In the genomic region with DNA sequence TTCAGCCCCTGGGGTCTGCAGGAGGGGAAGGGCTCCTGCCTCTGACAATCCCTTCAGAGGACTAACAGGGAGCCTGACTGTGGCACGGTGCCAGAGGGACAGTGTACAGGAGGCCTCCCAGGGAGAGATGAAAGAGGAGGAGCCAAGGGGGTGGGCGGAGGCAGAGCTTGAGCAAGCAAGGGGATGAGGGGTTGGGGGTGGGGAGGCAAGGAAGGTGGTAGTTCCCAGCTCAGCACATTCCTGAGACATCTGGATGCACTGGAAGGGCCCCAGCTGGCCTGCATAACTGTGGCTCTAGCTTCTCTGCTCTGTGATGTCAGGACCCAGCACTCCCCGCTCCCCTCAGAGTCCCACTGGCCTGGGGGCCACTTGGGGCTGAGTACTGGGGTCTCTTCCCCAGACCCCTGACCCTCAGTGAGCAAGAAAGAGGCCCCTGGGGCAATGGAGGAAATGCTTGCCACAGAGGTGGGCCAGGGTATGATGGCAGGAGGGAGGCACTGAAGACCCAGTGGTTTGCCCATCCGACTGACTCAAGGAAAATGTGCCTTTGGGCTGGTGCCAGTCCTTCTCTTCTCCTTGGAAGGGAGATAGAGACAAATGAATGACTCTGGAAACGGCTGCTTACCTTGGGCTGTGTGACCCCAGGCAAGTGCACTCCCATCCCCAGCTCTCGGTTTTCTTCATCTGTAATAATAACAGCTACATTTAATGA, we compare ENCODE assay signal across 9 cellular contexts. TPM values are rescaled to one million over a fixed set of nuclear protein-coding genes. Genes with fewer than 3 reads are reported as not detected.
DNase-seq lines count a peak whose midpoint lies in the region; ATAC-seq and TF ChIP-seq lines count a peak whose summit lies in the region.
"Had no signal": no experiment of that assay in that cellular context is flagged by ENCODE, and none has a peak within 500 bp of the region (broad histone marks: within the 10 kb centered on the region; RNA-seq: fewer than 3 reads in every experiment).

No MANE protein-coding gene starts in this region.

- DNase-seq in NCI-H1105 treated with DMSO at 0.1 percent for 48 hours (lab: John Stamatoyannopoulos, UW) (peak; percentile 3), NCI-H1105 (lab: John Stamatoyannopoulos, UW) (no peak), WERI-Rb-1 (peak; percentile 56), thyroid gland (peak; percentile 85), MV-4-11 (lab: John Stamatoyannopoulos, UW) (no peak), SKM-1 (lab: John Stamatoyannopoulos, UW; ENCODE audit: unreplicated experiment) (no peak)

- H3K27me3 ChIP-seq in WERI-Rb-1 (ENCODE audit: insufficient read depth, low read depth, severe bottlenecking) (no peaks in the 10 kb centered on the region), iPS-20b (ENCODE audit: insufficient read depth, low read length) (no peaks in the 10 kb centered on the region; the same call in 1 of the 2 replicates), thyroid gland (no peaks in the 10 kb centered on the region)

- 51 to 58% methylated on average over 6 of the region's 6 CpGs for WGBS in thyroid gland, 2 donors

- H3K27ac ChIP-seq in WERI-Rb-1: no peak overlapping the region
- peak overlapping the region; percentile 45 for H3K27ac ChIP-seq in iPS-20b (ENCODE audit: low read length)
- no peak overlapping the region for H3K27ac ChIP-seq in thyroid gland

- no peak for TF ChIP-seq POLR2A in thyroid gland (IDR thresholded peaks at IDR 0.05)

- TF ChIP-seq CTCF in WERI-Rb-1 (IDR thresholded peaks at IDR 0.05; ENCODE audit: low read depth, low read length): no peak
- TF ChIP-seq CTCF in thyroid gland (IDR thresholded peaks at IDR 0.05): no peak

- H3K36me3 ChIP-seq in WERI-Rb-1 (no peaks in the 10 kb centered on the region), iPS-20b (ENCODE audit: insufficient read depth, low read depth, low read length) (no peaks in the 10 kb centered on the region), thyroid gland (no peaks in the 10 kb centered on the region)

- intact Hi-C loops in thyroid gland (cut with DNase I): no loop called here

- peaks cover 30% of the 10 kb centered on the region for H3K4me1 ChIP-seq in iPS-20b (ENCODE audit: insufficient read depth, low read length)
- peaks cover 16 to 31% of the 10 kb centered on the region in 2 donors for H3K4me1 ChIP-seq in thyroid gland

- no peak for ATAC-seq in HG02852 (IDR thresholded peaks at IDR 0.05; ENCODE audit: unreplicated experiment)

- no peak overlapping the region for H3K4me3 ChIP-seq in WERI-Rb-1 (ENCODE audit: low read depth, low read length)
- H3K4me3 ChIP-seq in iPS-20b (ENCODE audit: low read length): peak overlapping the region; percentile 19; the same call in 1 of the 2 replicates
- H3K4me3 ChIP-seq in thyroid gland (replicated peaks in 1 of 3): no peak overlapping the region

- H3K9me3 ChIP-seq in WERI-Rb-1 (ENCODE audit: severe bottlenecking): no peaks in the 10 kb centered on the region
- H3K9me3 ChIP-seq in iPS-20b (ENCODE audit: insufficient read depth, low read depth, low read length): no peaks in the 10 kb centered on the region
- H3K9me3 ChIP-seq in thyroid gland: no peaks in the 10 kb centered on the region

- peak overlapping the region; percentile 56; the same call in 1 of the 2 replicates for H3K9ac ChIP-seq in iPS-20b (ENCODE audit: low read depth, low read length)

RNA-seq across cellular contexts. Expression of a gene that starts 13.3 kb away (rescaled TPM):
- 1 to 10 TPM in 3 of 4 donors, under 1 TPM in 1; 0.88 to 3.1 (median 2.1) TPM for total RNA-seq in thyroid gland
- total RNA-seq: B cell had no signal

RNA-seq across cellular contexts. Expression of a gene that starts 56.5 kb away (rescaled TPM):
- total RNA-seq in thyroid gland: 10 to 100 TPM; 29.7 to 53.5 (median 41.8) TPM

Comparison
In these comparisons a context has a peak if more than half of its experiments do, and no peak if none do; other contexts are left out.
1. DNase-seq: peak in NCI-H1105 treated with DMSO at 0.1 percent for 48 hours (single experiment), WERI-Rb-1 (single experiment) and thyroid gland (2 of 2); none in NCI-H1105 (single experiment), MV-4-11 (single experiment) and SKM-1 (single experiment).